8 cellular contexts compared by ENCODE assay signal in the genomic region with DNA sequence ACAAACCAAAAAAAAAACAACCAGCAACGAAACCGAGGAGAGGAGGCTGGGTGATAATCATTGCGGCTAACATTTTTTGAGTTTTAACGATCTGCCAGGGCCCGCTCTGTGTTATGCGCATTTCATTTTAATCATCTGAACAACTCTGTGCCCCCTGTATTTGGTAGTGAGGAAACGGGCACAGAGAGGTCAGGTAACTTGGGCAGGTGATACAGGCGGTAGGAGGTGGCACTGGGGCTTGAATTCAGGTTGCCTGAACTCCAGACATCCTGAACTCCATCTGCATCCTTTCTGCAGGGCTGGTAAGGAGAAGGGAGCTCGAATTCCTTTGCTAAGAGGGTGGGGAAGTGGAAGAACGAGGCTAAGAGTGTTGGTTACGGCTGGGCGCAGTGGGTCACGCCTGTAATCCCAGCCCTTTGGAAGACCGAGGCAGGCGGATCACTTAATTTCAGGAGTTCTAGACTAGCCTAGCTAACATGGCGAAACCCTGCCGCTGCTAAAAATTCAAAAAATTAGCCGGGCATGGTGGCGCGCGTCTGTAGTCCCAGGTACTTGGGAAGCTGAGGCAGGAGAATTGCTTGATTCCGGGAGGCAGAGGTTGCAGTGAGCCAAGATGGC. TPM values are rescaled to one million over a fixed set of nuclear protein-coding genes. Genes with fewer than 3 reads are reported as not detected.
DNase-seq lines count a peak whose midpoint lies in the region; ATAC-seq and TF ChIP-seq lines count a peak whose summit lies in the region.

No MANE protein-coding gene starts in this region.

- peak overlapping the region; percentile 84 for H3K27ac ChIP-seq in CD8-positive, alpha-beta T cell (ENCODE audit: low read depth, low read length)
- no peak overlapping the region for H3K27ac ChIP-seq in duodenal mucosa (ENCODE audit: low read depth, low read length)
- no peak overlapping the region for H3K27ac ChIP-seq in neural progenitor cell

- H2AFZ ChIP-seq in Loucy (ENCODE audit: low read length) (no peak overlapping the region), neural progenitor cell (replicated peaks) (no peak overlapping the region)

- peak overlapping the region; percentile 84 for H3K4me3 ChIP-seq in CD8-positive, alpha-beta T cell (ENCODE audit: low read depth, low read length)
- H3K4me3 ChIP-seq in Loucy (ENCODE audit: low read length, poor library complexity, severe bottlenecking) (peak overlapping the region; percentile 78), duodenal mucosa (ENCODE audit: low read depth in 1 of 2, low read length in 2 of 2) (peak overlapping the region; percentile 89 to 93), neural progenitor cell (peak overlapping the region; percentile 71)

- intact Hi-C loops in CD8-positive, alpha-beta T cell (cut with DNase I, micrococcal nuclease) = loop anchor here (1.0 to 5.0 kb wide), 11 partner anchors 7 to 1190 kb away; a partner anchor contains a TSS

- H3K27me3 Mint-ChIP-seq in CD8-positive, alpha-beta T cell (ENCODE audit: low read depth) = no peaks in the 10 kb centered on the region
- peaks cover 8% of the 10 kb centered on the region for H3K27me3 Mint-ChIP-seq in neural progenitor cell (ENCODE audit: insufficient read depth, low read depth)

- POLR2A ChIA-PET in CD8-positive, alpha-beta T cell (lab: Charles Lee) = interaction anchor here (1.6 kb wide), 1 partner anchor 8 kb away, joined by 8 read pairs; no protein-coding TSS in a partner anchor

- H3K79me2 ChIP-seq in Loucy (ENCODE audit: insufficient read depth, low read length) (no peaks in the 10 kb centered on the region), neural progenitor cell (ENCODE audit: low read depth) (peaks cover 24% of the 10 kb centered on the region)

- CTCF ChIA-PET in CD8-positive, alpha-beta T cell (lab: Charles Lee) = interaction anchor here (0.8 to 2.8 kb wide), 5 partner anchors 16 to 470 kb away, joined by 3 to 7 read pairs (median 4); no protein-coding TSS in a partner anchor

- H3K4me2 ChIP-seq in Loucy (ENCODE audit: low read depth, low read length, poor library complexity, severe bottlenecking) (peak overlapping the region; percentile 74), neural progenitor cell (peak overlapping the region; percentile 82)

- no peak for DNase-seq in CD8-positive, alpha-beta T cell
- DNase-seq in neural progenitor cell (ENCODE audit: low spot score) (no peak), KG1 (lab: John Stamatoyannopoulos, UW) (no peak), SIG-M5 (lab: John Stamatoyannopoulos, UW) (no peak), CD1c-positive myeloid dendritic cell (ENCODE audit: extremely low spot score) (no peak)

- H3K36me3 Mint-ChIP-seq in CD8-positive, alpha-beta T cell = peaks cover 20% of the 10 kb centered on the region
- peaks cover 4% of the 10 kb centered on the region for H3K36me3 Mint-ChIP-seq in neural progenitor cell

- peaks cover 51% of the 10 kb centered on the region for H3K4me1 ChIP-seq in CD8-positive, alpha-beta T cell (ENCODE audit: insufficient read depth, low read length)
- H3K4me1 ChIP-seq in Loucy (ENCODE audit: insufficient read depth, low read length, poor library complexity, severe bottlenecking) = no peaks in the 10 kb centered on the region
- peaks cover 5 to 10% of the 10 kb centered on the region in 2 donors for H3K4me1 ChIP-seq in duodenal mucosa (ENCODE audit: control insufficient read depth in 1 of 2, insufficient read depth in 2 of 2, low read length in 2 of 2)
- H3K4me1 ChIP-seq in neural progenitor cell = peaks cover 14% of the 10 kb centered on the region

- H4K20me1 ChIP-seq in Loucy (ENCODE audit: insufficient read depth, low read length, poor library complexity, severe bottlenecking) (no peaks in the 10 kb centered on the region), neural progenitor cell (ENCODE audit: low read depth) (no peaks in the 10 kb centered on the region)

- ATAC-seq in CD8-positive, alpha-beta T cell = no peak
- no peak for ATAC-seq in HG03432 (IDR thresholded peaks at IDR 0.05; ENCODE audit: unreplicated experiment)

- H3K9me3 Mint-ChIP-seq in CD8-positive, alpha-beta T cell = no peaks in the 10 kb centered on the region
- peaks cover 2% of the 10 kb centered on the region for H3K9me3 Mint-ChIP-seq in neural progenitor cell

- H3F3A ChIP-seq in Loucy (ENCODE audit: low read depth) = no peaks in the 10 kb centered on the region
- H3F3A ChIP-seq in neural progenitor cell (ENCODE audit: low read depth) = peaks cover 17% of the 10 kb centered on the region

- TF ChIP-seq CTCF in CD8-positive, alpha-beta T cell (IDR thresholded peaks at IDR 0.05) = no peak
- no peak for TF ChIP-seq CTCF in Loucy (conservative IDR thresholded peaks at IDR 0.05; ENCODE audit: low read length)
- TF ChIP-seq CTCF in neural progenitor cell (IDR thresholded peaks at IDR 0.05) = no peak

- no peaks in the 10 kb centered on the region for H3K9me2 ChIP-seq in Loucy (replicated peaks; ENCODE audit: low read depth, low read length)

- no peak overlapping the region for H3K9ac ChIP-seq in Loucy (ENCODE audit: low read depth, low read length, poor library complexity, severe bottlenecking)
- H3K9ac ChIP-seq in duodenal mucosa (ENCODE audit: low read depth in 1 of 2, low read length in 2 of 2) = peak overlapping the region in 1 of 2 donors; percentile 74
- peak overlapping the region; percentile 57 for H3K9ac ChIP-seq in neural progenitor cell

- peak overlapping the region; percentile 83 for H3K4me3 Mint-ChIP-seq in CD8-positive, alpha-beta T cell
- peak overlapping the region; percentile 98 for H3K4me3 Mint-ChIP-seq in neural progenitor cell

- peak overlapping the region; percentile 89 for H3K27ac Mint-ChIP-seq in CD8-positive, alpha-beta T cell
- H3K27ac Mint-ChIP-seq in neural progenitor cell = peak overlapping the region; percentile 11

- no peaks in the 10 kb centered on the region for H3K27me3 ChIP-seq in CD8-positive, alpha-beta T cell (ENCODE audit: insufficient read depth, low read length)
- H3K27me3 ChIP-seq in Loucy (ENCODE audit: insufficient read depth, low read length, poor library complexity, severe bottlenecking) (no peaks in the 10 kb centered on the region), duodenal mucosa (ENCODE audit: control insufficient read depth in 1 of 2, insufficient read depth in 2 of 2, low read length in 2 of 2) (no peaks in the 10 kb centered on the region), neural progenitor cell (peaks cover 6% of the 10 kb centered on the region)

- H3K4me1 Mint-ChIP-seq in CD8-positive, alpha-beta T cell (ENCODE audit: low read depth) = peaks cover 56% of the 10 kb centered on the region
- peaks cover 16% of the 10 kb centered on the region for H3K4me1 Mint-ChIP-seq in neural progenitor cell

- H3K9me3 ChIP-seq in CD8-positive, alpha-beta T cell (ENCODE audit: low read length) = no peaks in the 10 kb centered on the region
- H3K9me3 ChIP-seq in Loucy (ENCODE audit: insufficient read depth, low read depth, low read length) (no peaks in the 10 kb centered on the region), duodenal mucosa (ENCODE audit: control insufficient read depth in 1 of 2, low read length in 2 of 2) (no peaks in the 10 kb centered on the region), neural progenitor cell (ENCODE audit: low read depth) (no peaks in the 10 kb centered on the region)

- H3K36me3 ChIP-seq in CD8-positive, alpha-beta T cell (ENCODE audit: insufficient read depth, low read length) = no peaks in the 10 kb centered on the region
- H3K36me3 ChIP-seq in Loucy (ENCODE audit: insufficient read depth, low read length) = no peaks in the 10 kb centered on the region
- H3K36me3 ChIP-seq in duodenal mucosa (ENCODE audit: control insufficient read depth in 1 of 2, insufficient read depth in 2 of 2, low read length in 2 of 2) = no peaks in the 10 kb centered on the region
- H3K36me3 ChIP-seq in neural progenitor cell = no peaks in the 10 kb centered on the region

RNA-seq across cellular contexts. Expression of a gene that starts 1.1 kb away (rescaled TPM):
- total RNA-seq in CD8-positive, alpha-beta T cell = 1 to 10 TPM; 5.6 to 6.0 TPM
- total RNA-seq in neural progenitor cell (ENCODE audit: low replicate concordance) = 26.7 and 40.8 TPM in 2 replicates

RNA-seq across cellular contexts. Expression of a gene that starts 6.6 kb away (rescaled TPM):
- total RNA-seq in CD8-positive, alpha-beta T cell = not detected
- not detected in 2 replicates for total RNA-seq in neural progenitor cell (ENCODE audit: low replicate concordance)

RNA-seq across cellular contexts. Expression of a gene that starts 58.4 kb away (rescaled TPM):
- total RNA-seq in CD8-positive, alpha-beta T cell = 10 to 100 TPM; 45.4 to 48.0 TPM
- total RNA-seq in neural progenitor cell (ENCODE audit: low replicate concordance) = 14.8 and 21.3 TPM in 2 replicates

RNA-seq across cellular contexts. Expression of a gene that starts 58.6 kb away (rescaled TPM):
- total RNA-seq in CD8-positive, alpha-beta T cell = 1 to 10 TPM; 4.5 to 4.6 TPM
- 1.4 and 2.2 TPM in 2 replicates for total RNA-seq in neural progenitor cell (ENCODE audit: low replicate concordance)
